Comparison of ENCODE assay signal across 8 cellular contexts in genomic region chr15:49046113-49046883, GRCh38. TPM values are rescaled to one million over a fixed set of nuclear protein-coding genes. Genes with fewer than 3 reads are reported as not detected.
DNase-seq lines count a peak whose midpoint lies in the region; ATAC-seq, FAIRE-seq and TF ChIP-seq lines count a peak whose summit lies in the region.

Gene SECISBP2L (minus strand): TSS chr15:49046446. CDS start chr15:49046299, 147 bp downstream.

- H3K27me3 Mint-ChIP-seq in T-cell = no peaks in the 10 kb centered on the region

- peaks cover 9 to 37% of the 10 kb centered on the region in 2 donors for H3K4me1 ChIP-seq in adrenal gland (replicated peaks in 1 of 2)
- peaks cover 0 to 47% (median 32%) of the 10 kb centered on the region in 9 donors for H3K4me1 ChIP-seq in heart right ventricle
- peaks cover 32% of the 10 kb centered on the region for H3K4me1 ChIP-seq in upper lobe of right lung

- CTCF ChIA-PET in T-cell (lab: Charles Lee) = interaction anchor here (0.7 to 1.8 kb wide), 7 partner anchors 60 to 1270 kb away, joined by 3 to 10 read pairs (median 5); partner anchors contain the start of gene COPS2 (in 1 of the 2)

- peak within 1 kb of the TSS; percentile 94 to 97 (median 96) for H3K4me3 Mint-ChIP-seq in T-cell

- TF ChIP-seq CTCF in adrenal gland (IDR thresholded peaks at IDR 0.05) (no peak), heart right ventricle (IDR thresholded peaks at IDR 0.05) (peak in 7 of 9 donors; percentile 19 to 57 (median 37)), upper lobe of right lung (IDR thresholded peaks at IDR 0.05) (peak; percentile 45)

- H3K9me3 ChIP-seq in adrenal gland (replicated peaks in 1 of 3) (no peaks in the 10 kb centered on the region), heart right ventricle (no peaks in the 10 kb centered on the region), upper lobe of right lung (no peaks in the 10 kb centered on the region)

- H3K27me3 ChIP-seq in adrenal gland = no peaks in the 10 kb centered on the region
- H3K27me3 ChIP-seq in heart right ventricle = no peaks in the 10 kb centered on the region
- no peaks in the 10 kb centered on the region for H3K27me3 ChIP-seq in upper lobe of right lung

- H3K36me3 ChIP-seq in adrenal gland (replicated peaks in 1 of 2) (no peaks in the 10 kb centered on the region), heart right ventricle (no peaks in the 10 kb centered on the region), upper lobe of right lung (no peaks in the 10 kb centered on the region)

- peak; percentile 61; the same call in 1 of the 2 replicates for TF ChIP-seq POLR2A in GM12891 (IDR thresholded peaks at IDR 0.05; ENCODE audit: low read depth, low read length)
- peak; percentile 79 to 90 for TF ChIP-seq POLR2A in adrenal gland (IDR thresholded peaks at IDR 0.05)

- no peaks in the 10 kb centered on the region for H3K9me3 Mint-ChIP-seq in T-cell

- peak; percentile 97 for ATAC-seq in HG02798 (IDR thresholded peaks at IDR 0.05; ENCODE audit: poor library complexity, unreplicated experiment)
- peak; percentile 91 to 95 (median 92) for ATAC-seq in T-cell (replicated peaks in 1 of 4)
- peak; percentile 97 to 99 (median 99) for ATAC-seq in heart right ventricle
- peak; percentile 99 for ATAC-seq in upper lobe of right lung

- intact Hi-C loops in adrenal gland (cut with DNase I) (no loop called here), heart right ventricle (cut with DNase I) (loop anchor here in 7 of 10 donors (5.0 to 10.0 kb wide), 7 partner anchors 79 to 171 kb away; partner anchors contain the start of genes EID1 (in 4 of the 7) and COPS2 (in 1 of the 7)), posterior vena cava (cut with DNase I) (no loop called here), upper lobe of right lung (cut with DNase I) (no loop called here)

- H3K4me1 Mint-ChIP-seq in T-cell = peaks cover 36 to 48% (median 40%) of the 10 kb centered on the region in 3 donors

- POLR2A ChIA-PET in T-cell (lab: Charles Lee) = interaction anchor here (0.5 to 1.4 kb wide), 4 partner anchors 9 to 168 kb away, joined by 3 to 9 read pairs (median 4); partner anchors contain the start of gene EID1 (in 1 of the 2)

- peak; percentile 97 for FAIRE-seq in GM12891 (lab: Jason Lieb, UNC)

- H3K27ac ChIP-seq in adrenal gland = peak within 1 kb of the TSS in 4 of 5 donors; percentile 79 to 93 (median 83)
- H3K27ac ChIP-seq in heart right ventricle = peak within 1 kb of the TSS; percentile 51 to 97 (median 90)
- peak within 1 kb of the TSS; percentile 94 for H3K27ac ChIP-seq in upper lobe of right lung

- H3K27ac Mint-ChIP-seq in T-cell = peak within 1 kb of the TSS; percentile 86 to 91

- peaks cover 9% of the 10 kb centered on the region for H3K36me3 Mint-ChIP-seq in T-cell

- WGBS in adrenal gland, 4 donors = 1 to 2% (median 1%) methylated on average over 18 to 53 of the region's 53 CpGs
- WGBS in heart right ventricle, 2 donors = 2% methylated on average over 47 to 53 of the region's 53 CpGs

- H3K4me3 ChIP-seq in adrenal gland (peak within 1 kb of the TSS; percentile 79 to 98 (median 86)), heart right ventricle (peak within 1 kb of the TSS; percentile 70 to 100 (median 92)), upper lobe of right lung (peak within 1 kb of the TSS; percentile 97)

- peak; percentile 82 for DNase-seq in GM12891 (ENCODE audit: insufficient read length, low spot score)
- peak; percentile 68 for DNase-seq in NCI-H1417 treated with DMSO at 0.1 percent for 48 hours (lab: John Stamatoyannopoulos, UW)
- DNase-seq in T-cell = peak; percentile 71 to 93 (median 87)
- DNase-seq in adrenal gland = peak; percentile 93 to 96 (median 94)
- DNase-seq in heart right ventricle = peak; percentile 93 to 96
- DNase-seq in posterior vena cava (ENCODE audit: low spot score) = peak; percentile 98
- peak; percentile 97 for DNase-seq in upper lobe of right lung

TF ChIP-seq in GM12891, 5 proteins besides CTCF, POLR2A, EP300 and RAD21:
- TF ChIP-seq POU2F2 (IDR thresholded peaks at IDR 0.05; ENCODE audit: low read depth, low read length) (peak; percentile 57; the same call in 1 of the 2 replicates), SPI1 (IDR thresholded peaks at IDR 0.05; ENCODE audit: low read depth, low read length) (no peak), TAF1 (IDR thresholded peaks at IDR 0.05; ENCODE audit: low read depth, low read length) (no peak; the same call in 1 of the 2 replicates), PAX5 (IDR thresholded peaks at IDR 0.05; ENCODE audit: insufficient read depth, low read length, severe bottlenecking) (no peak), POLR2AphosphoS5 (IDR thresholded peaks at IDR 0.05; ENCODE audit: low read depth, low read length) (peak; percentile 61)

RNA-seq across cellular contexts. Expression of gene SECISBP2L, which starts in this region (rescaled TPM):
- polyA plus RNA-seq in GM12891 (2012; ENCODE audit: low read depth, missing spikeins) = 6.6 TPM
- 10 to 100 TPM; 46.8 to 62.5 (median 48.7) TPM for total RNA-seq in T-cell
- total RNA-seq in adrenal gland = 10 to 100 TPM; 24.9 to 99.2 (median 44.2) TPM
- polyA plus RNA-seq in adrenal gland = 10 to 100 TPM in 2 of 3 donors, 1 to 10 TPM in 1; 9.1 to 65.9 (median 12.8) TPM
- 10 to 100 TPM; 29.8 to 49.8 (median 44.0) TPM for total RNA-seq in heart right ventricle
- 10 to 100 TPM in 1 of 2 donors, 1 to 10 TPM in 1; 6.2 to 10.5 TPM for polyA plus RNA-seq in heart right ventricle
- 10 to 100 TPM; 51.9 to 58.4 TPM for total RNA-seq in posterior vena cava
- 119 TPM for total RNA-seq in upper lobe of right lung

Comparison
In these comparisons a context has a peak if more than half of its experiments do, and no peak if none do; other contexts are left out.
1. Peak in every context shown above with its lines: DNase-seq, ATAC-seq, H3K4me3 ChIP-seq and H3K27ac ChIP-seq.
2. CTCF ChIP-seq: peak in heart right ventricle (7 of 9) and upper lobe of right lung (single experiment); none in adrenal gland (0 of 6).
3. intact Hi-C loops: an anchor here in heart right ventricle (5.0 to 10.0 kb wide); none called in adrenal gland, posterior vena cava and upper lobe of right lung.